In genomic region chr6:111818539-111819226, GRCh38 we compare ENCODE assay signal across 13 cellular contexts. TPM values are rescaled to one million over a fixed set of nuclear protein-coding genes. Genes with fewer than 3 reads are reported as not detected.
A peak's percentile ranks its signal among the peaks of the same experiment; 100 is the strongest.
DNase-seq lines count a peak whose midpoint lies in the region; ATAC-seq and TF ChIP-seq lines count a peak whose summit lies in the region.
"Had no signal": no experiment of that assay in that cellular context is flagged by ENCODE, and none has a peak within 500 bp of the region (broad histone marks: within the 10 kb centered on the region; RNA-seq: fewer than 3 reads in every experiment).

No MANE protein-coding gene starts in this region.

- no peaks in the 10 kb centered on the region for H3K9me2 ChIP-seq in Karpas-422 (replicated peaks; ENCODE audit: insufficient read depth, low read length)

- no peak overlapping the region for H2AFZ ChIP-seq in Karpas-422 (ENCODE audit: low read length)
- H2AFZ ChIP-seq in osteoblast (ENCODE audit: low read length) = no peak overlapping the region

- intact Hi-C loops in sigmoid colon (cut with DNase I) = no loop called here

- H3K4me3 ChIP-seq in BLaER1 (no peak overlapping the region), Karpas-422 (ENCODE audit: low read length) (no peak overlapping the region), osteoblast (ENCODE audit: insufficient read depth, low read length) (no peak overlapping the region), sigmoid colon (no peak overlapping the region)
- no peak overlapping the region for H3K4me3 ChIP-seq in effector memory CD4-positive, alpha-beta T cell (ENCODE audit: insufficient read depth, low read depth, low read length, poor library complexity, severe bottlenecking)
- H3K4me3 ChIP-seq: transverse colon had no signal

- no peak overlapping the region for H3K9ac ChIP-seq in BLaER1
- 0 out of 2 replicates have a peak overlapping the region, but pooled peaks have one; percentile 5 for H3K9ac ChIP-seq in Karpas-422 (ENCODE audit: low read length)

- no peak for DNase-seq in Karpas-422
- no peak for DNase-seq in effector memory CD4-positive, alpha-beta T cell
- DNase-seq in osteoblast (ENCODE audit: insufficient read length, low spot score, missing footprints) = no peak
- DNase-seq in sigmoid colon = no peak
- no peak for DNase-seq in cerebellum (ENCODE audit: low spot score)
- DNase-seq in SHP77 treated with DMSO at 0.1 percent for 48 hours (lab: John Stamatoyannopoulos, UW) = no peak
- DNase-seq: Calu3, NCI-H510A, posterior cingulate gyrus, transverse colon had no signal

- no peak for TF ChIP-seq CTCF in osteoblast (IDR thresholded peaks at IDR 0.05; ENCODE audit: extremely low read depth, low read depth, low read length)
- TF ChIP-seq CTCF in sigmoid colon (IDR thresholded peaks at IDR 0.05) = no peak

- H4K20me1 ChIP-seq in BLaER1 (peaks cover 48% of the 10 kb centered on the region), Karpas-422 (ENCODE audit: insufficient read depth, low read depth, low read length) (no peaks in the 10 kb centered on the region), osteoblast (ENCODE audit: insufficient read depth, low read length) (no peaks in the 10 kb centered on the region)

- H3K27ac ChIP-seq in BLaER1 = no peak overlapping the region
- peak overlapping the region; percentile 52 for H3K27ac ChIP-seq in Karpas-422 (ENCODE audit: low read length)
- peak overlapping the region; percentile 14 for H3K27ac ChIP-seq in effector memory CD4-positive, alpha-beta T cell (ENCODE audit: insufficient read depth, low read length, poor library complexity, severe bottlenecking)
- H3K27ac ChIP-seq in osteoblast (ENCODE audit: low read depth, low read length) = no peak overlapping the region
- peak overlapping the region in 1 of 4 donors; percentile 18 for H3K27ac ChIP-seq in sigmoid colon

- TF ChIP-seq EP300 in sigmoid colon (IDR thresholded peaks at IDR 0.05) = no peak

- H3K4me2 ChIP-seq in BLaER1 (peak overlapping the region; percentile 17), Karpas-422 (ENCODE audit: low read depth, low read length, poor library complexity, severe bottlenecking) (peak overlapping the region; percentile 0), osteoblast (ENCODE audit: insufficient read depth, low read length) (peak overlapping the region; percentile 17)

- TF ChIP-seq POLR2A in sigmoid colon (IDR thresholded peaks at IDR 0.05) = no peak

- H3K79me2 ChIP-seq in Karpas-422 (ENCODE audit: low read length) (peaks cover 83% of the 10 kb centered on the region), osteoblast (ENCODE audit: insufficient read depth, low read length) (peaks cover 63% of the 10 kb centered on the region)

- WGBS in sigmoid colon, 2 donors = 54 to 57% methylated on average over 5 of the region's 5 CpGs

- H3K4me1 ChIP-seq in BLaER1 = peaks cover 20% of the 10 kb centered on the region
- peaks cover 57% of the 10 kb centered on the region for H3K4me1 ChIP-seq in Karpas-422 (ENCODE audit: low read length)
- H3K4me1 ChIP-seq in effector memory CD4-positive, alpha-beta T cell (ENCODE audit: control insufficient read depth, insufficient read depth, low read length, poor library complexity, severe bottlenecking) = peaks cover 29% of the 10 kb centered on the region
- H3K4me1 ChIP-seq in osteoblast (ENCODE audit: insufficient read depth, low read length) = peaks cover 27% of the 10 kb centered on the region
- peaks cover 0 to 13% (median 7%) of the 10 kb centered on the region in 4 donors for H3K4me1 ChIP-seq in sigmoid colon

- H3K36me3 ChIP-seq in BLaER1 (peaks cover 35% of the 10 kb centered on the region), Karpas-422 (ENCODE audit: insufficient read depth, low read length) (peaks cover 20% of the 10 kb centered on the region), osteoblast (ENCODE audit: insufficient read depth, low read length) (no peaks in the 10 kb centered on the region), sigmoid colon (no peaks in the 10 kb centered on the region)
- H3K36me3 ChIP-seq in effector memory CD4-positive, alpha-beta T cell (ENCODE audit: control insufficient read depth, insufficient read depth, low read length) = no peaks in the 10 kb centered on the region
- H3K36me3 ChIP-seq: transverse colon had no signal

- H3K9me3 ChIP-seq in BLaER1 (no peaks in the 10 kb centered on the region), Karpas-422 (ENCODE audit: low read length) (no peaks in the 10 kb centered on the region; the same call in 1 of the 2 replicates), osteoblast (ENCODE audit: low read depth, low read length) (no peaks in the 10 kb centered on the region), sigmoid colon (no peaks in the 10 kb centered on the region)
- H3K9me3 ChIP-seq in effector memory CD4-positive, alpha-beta T cell (ENCODE audit: control insufficient read depth, low read length) = no peaks in the 10 kb centered on the region
- H3K9me3 ChIP-seq: transverse colon had no signal

- no peaks in the 10 kb centered on the region for H3K27me3 ChIP-seq in BLaER1
- H3K27me3 ChIP-seq in Karpas-422 (ENCODE audit: low read length) = no peaks in the 10 kb centered on the region
- no peaks in the 10 kb centered on the region for H3K27me3 ChIP-seq in effector memory CD4-positive, alpha-beta T cell (replicated peaks; ENCODE audit: control insufficient read depth, insufficient read depth, low read length, poor library complexity, severe bottlenecking)
- H3K27me3 ChIP-seq in osteoblast (ENCODE audit: insufficient read depth, low read length) = no peaks in the 10 kb centered on the region
- H3K27me3 ChIP-seq in sigmoid colon = no peaks in the 10 kb centered on the region
- H3K27me3 ChIP-seq: transverse colon had no signal

- ATAC-seq in GM21825 (IDR thresholded peaks at IDR 0.05; ENCODE audit: unreplicated experiment) = no peak
- ATAC-seq: WTC11 had no signal

RNA-seq across cellular contexts. Expression of gene FYN, which starts 54.6 kb away (rescaled TPM):
- total RNA-seq in Karpas-422 (2014; rRNA removed; shearing (Covaris generic); ENCODE audit: low replicate concordance) = 249 and 311 TPM in 2 replicates
- total RNA-seq in osteoblast = 104 and 106 TPM in 2 replicates
- 10 to 100 TPM; 56.9 to 81.4 (median 67.9) TPM for total RNA-seq in sigmoid colon
- polyA plus RNA-seq in sigmoid colon = 10 to 100 TPM in 2 of 3 donors, 1 to 10 TPM in 1; 2.3 to 43.9 (median 35.4) TPM
- total RNA-seq in cerebellum = 281 TPM

Comparison
In these comparisons a context has a peak if more than half of its experiments do, and no peak if none do; other contexts are left out.
1. H3K27ac ChIP-seq: peak in Karpas-422 (single experiment) and effector memory CD4-positive, alpha-beta T cell (single experiment); none in BLaER1 (single experiment) and osteoblast (single experiment).
2. Peak in every context shown above with its lines, with median percentiles within 50 percentile points of each other: H3K4me2 ChIP-seq.